9 cellular contexts compared by ENCODE assay signal in genomic region chr6:36598739-36599318, GRCh38. TPM values are rescaled to one million over a fixed set of nuclear protein-coding genes. Genes with fewer than 3 reads are reported as not detected.
DNase-seq lines count a peak whose midpoint lies in the region; ATAC-seq and TF ChIP-seq lines count a peak whose summit lies in the region.
"Had no signal": no experiment of that assay in that cellular context is flagged by ENCODE, and none has a peak within 500 bp of the region (broad histone marks: within the 10 kb centered on the region; RNA-seq: fewer than 3 reads in every experiment).

No MANE protein-coding gene starts in this region.

- no peaks in the 10 kb centered on the region for H3K27me3 ChIP-seq in heart right ventricle
- no peaks in the 10 kb centered on the region for H3K27me3 ChIP-seq in breast epithelium
- no peaks in the 10 kb centered on the region for H3K27me3 ChIP-seq in mucosa of rectum (ENCODE audit: control insufficient read depth in 2 of 2, insufficient read depth in 2 of 2, low read length in 2 of 2)
- H3K27me3 ChIP-seq in vagina: no peaks in the 10 kb centered on the region

- TF ChIP-seq CTCF in heart right ventricle (IDR thresholded peaks at IDR 0.05) (no peak), breast epithelium (IDR thresholded peaks at IDR 0.05) (no peak), vagina (IDR thresholded peaks at IDR 0.05) (no peak)

- ATAC-seq in heart right ventricle (no peak), left ventricle myocardium superior (no peak), GM21447 (IDR thresholded peaks at IDR 0.05; ENCODE audit: unreplicated experiment) (no peak)

- H3K27ac ChIP-seq in heart right ventricle: peak overlapping the region in 6 of 10 donors; percentile 15 to 44 (median 26)
- H3K27ac ChIP-seq in breast epithelium: peak overlapping the region in 1 of 2 donors; percentile 100
- H3K27ac ChIP-seq in mucosa of rectum (ENCODE audit: low read depth in 2 of 2, low read length in 2 of 2): no peak overlapping the region
- H3K27ac ChIP-seq in vagina: peak overlapping the region; percentile 100

- H3K4me3 ChIP-seq in heart right ventricle (peak overlapping the region; percentile 8 to 89 (median 72)), breast epithelium (peak overlapping the region; percentile 72 to 75 (median 73)), mucosa of rectum (ENCODE audit: low read length in 2 of 2) (peak overlapping the region; percentile 45 to 84), vagina (peak overlapping the region; percentile 33 to 72)

- 39 to 40% methylated on average over 11 of the region's 11 CpGs for WGBS in heart right ventricle, 2 donors

- no peak for DNase-seq in heart right ventricle
- no peak for DNase-seq in left ventricle myocardium superior
- no peak for DNase-seq in breast epithelium (ENCODE audit: low spot score in 2 of 2)
- no peak for DNase-seq in vagina (ENCODE audit: extremely low spot score in 2 of 2)
- no peak for DNase-seq in NCI-H2029 treated with DMSO at 0.1 percent for 48 hours (lab: John Stamatoyannopoulos, UW)
- DNase-seq in hippocampal formation (lab: John Stamatoyannopoulos, UW): no peak
- DNase-seq: EL had no signal

- H3K4me1 ChIP-seq in heart right ventricle (peaks cover 22 to 77% (median 73%) of the 10 kb centered on the region in 9 donors), breast epithelium (peaks cover 6 to 28% of the 10 kb centered on the region in 2 donors), mucosa of rectum (ENCODE audit: control insufficient read depth in 2 of 2, insufficient read depth in 2 of 2, low read length in 2 of 2) (peaks cover 38 to 44% of the 10 kb centered on the region in 2 donors), vagina (peaks cover 74% of the 10 kb centered on the region)

- H3K9me3 ChIP-seq in heart right ventricle (no peaks in the 10 kb centered on the region), breast epithelium (no peaks in the 10 kb centered on the region), mucosa of rectum (ENCODE audit: control insufficient read depth in 2 of 2, low read length in 2 of 2) (no peaks in the 10 kb centered on the region), vagina (no peaks in the 10 kb centered on the region)

- H3K9ac ChIP-seq in mucosa of rectum (ENCODE audit: low read depth in 1 of 2, low read length in 2 of 2): peak overlapping the region in 1 of 2 donors; percentile 37

- intact Hi-C loops in heart right ventricle (cut with DNase I): loop anchor here in 6 of 10 donors (5.0 to 10.0 kb wide), 4 partner anchors 54 to 174 kb away; partner anchors contain the start of genes KCTD20 (in 4 of the 6), PXT1 (in 4 of the 6) and STK38 (in 2 of the 6)
- intact Hi-C loops in left ventricle myocardium superior (cut with micrococcal nuclease): loop anchor here (10.0 kb wide), 1 partner anchor 54 kb away; the partner anchor contains the start of gene STK38
- intact Hi-C loops in breast epithelium (cut with DNase I; ENCODE audit: low total_unique reads): no loop called here
- intact Hi-C loops in vagina (cut with DNase I): loop anchor here (5.0 to 10.0 kb wide), 2 partner anchors 52 to 174 kb away; partner anchors contain the start of gene STK38

- TF ChIP-seq POLR2A in breast epithelium (IDR thresholded peaks at IDR 0.05) (no peak), vagina (IDR thresholded peaks at IDR 0.05) (no peak)

- H3K36me3 ChIP-seq in heart right ventricle (peaks cover 0 to 74% (median 63%) of the 10 kb centered on the region in 9 donors), breast epithelium (peaks cover 9% of the 10 kb centered on the region), mucosa of rectum (ENCODE audit: control insufficient read depth in 2 of 2, insufficient read depth in 2 of 2, low read length in 2 of 2) (peaks cover 70 to 71% of the 10 kb centered on the region in 2 donors), vagina (peaks cover 0 to 71% of the 10 kb centered on the region in 2 donors)

RNA-seq across cellular contexts. Expression of gene SRSF3, which starts 4.7 kb away (rescaled TPM):
- total RNA-seq in heart right ventricle: 100 to 1,000 TPM; 105 to 196 (median 131) TPM
- 100 to 1,000 TPM; 122 to 175 TPM for polyA plus RNA-seq in heart right ventricle
- total RNA-seq in left ventricle myocardium superior: 123 TPM
- total RNA-seq in breast epithelium: 100 to 1,000 TPM; 163 to 425 (median 276) TPM
- 144 TPM for total RNA-seq in vagina

RNA-seq across cellular contexts. Expression of gene STK38, which starts 51.5 kb away (rescaled TPM):
- total RNA-seq in heart right ventricle: 10 to 100 TPM; 13.2 to 23.8 (median 21.5) TPM
- 10 to 100 TPM; 12.9 to 22.1 TPM for polyA plus RNA-seq in heart right ventricle
- 19.4 TPM for total RNA-seq in left ventricle myocardium superior
- total RNA-seq in breast epithelium: 10 to 100 TPM; 27.5 to 39.4 (median 31.4) TPM
- 31.9 TPM for total RNA-seq in vagina

Comparison
In these comparisons a context has a peak if more than half of its experiments do, and no peak if none do; other contexts are left out.
1. H3K27ac ChIP-seq: peak in heart right ventricle (6 of 10) and vagina (single experiment); none in mucosa of rectum (0 of 2).
2. Peak in every context shown above with its lines, with median percentiles within 50 percentile points of each other: H3K4me3 ChIP-seq.